1 cellular context compared by ENCODE assay signal in the genomic region with DNA sequence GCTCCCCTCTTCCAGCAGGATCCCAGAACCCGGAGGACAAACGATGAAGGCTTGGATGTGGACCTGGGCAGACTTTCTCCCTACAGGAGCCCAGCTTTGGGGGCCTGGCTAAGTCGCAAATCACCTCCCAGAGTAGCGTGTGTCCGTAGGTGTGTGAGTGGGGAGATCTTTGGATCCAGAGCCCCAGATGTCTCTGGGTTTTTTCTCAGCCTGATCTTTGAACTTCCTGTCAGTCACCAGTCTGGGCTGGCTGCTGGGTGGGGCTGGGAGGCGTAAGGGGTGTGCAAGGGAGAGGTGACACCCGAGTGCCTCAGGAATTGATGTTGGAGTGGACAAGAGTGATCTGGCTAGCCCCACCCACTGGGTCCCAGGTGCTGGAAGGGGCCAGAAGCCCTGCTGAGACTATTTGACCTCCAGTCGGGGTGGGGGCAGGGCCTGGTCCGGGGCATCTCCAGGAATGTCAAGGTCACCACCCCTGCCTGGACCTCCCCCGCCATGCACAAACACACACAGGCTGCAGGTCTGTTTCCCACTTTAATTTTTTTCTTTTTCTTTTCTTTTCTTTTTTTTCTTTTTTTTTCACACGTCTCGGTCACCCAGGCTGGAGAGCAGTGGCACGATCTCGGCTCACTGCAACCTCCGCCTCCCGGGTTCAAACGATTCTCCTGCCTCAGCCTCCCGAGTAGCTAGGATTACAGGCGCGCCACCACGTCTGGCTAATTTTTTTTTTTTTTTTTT.
TF ChIP-seq lines count a peak whose summit lies in the region.

Gene MOGAT3 (minus strand): TSS at position 175 of the 738 bp plus-strand sequence. CDS start 182 bp downstream, outside the sequence.

TF ChIP-seq in HepG2, 621 proteins besides CTCF, POLR2A, EP300 and RAD21 (continued from another document and continues in another):
- TF ChIP-seq ZNF280D (CRISPR knock-in tag; IDR thresholded peaks at IDR 0.05) (no peak; the same call in none of the 2 replicates), ELF4 (CRISPR knock-in tag; IDR thresholded peaks at IDR 0.05; ENCODE audit: borderline replicate concordance) (0 out of 2 replicates have a peak, but pooled peaks have one; percentile 67), MIER3 (CRISPR knock-in tag; IDR thresholded peaks at IDR 0.05; ENCODE audit: borderline replicate concordance) (peak; percentile 80; the same call in 1 of the 2 replicates), ZBTB37 (CRISPR knock-in tag; IDR thresholded peaks at IDR 0.05) (0 out of 2 replicates have a peak, but pooled peaks have one; percentile 46), FLYWCH1 (CRISPR knock-in tag; IDR thresholded peaks at IDR 0.05) (no peak), KLF15 (CRISPR knock-in tag; IDR thresholded peaks at IDR 0.05; ENCODE audit: borderline replicate concordance) (no peak; the same call in 1 of the 2 replicates), KDM5A (IDR thresholded peaks at IDR 0.05; ENCODE audit: borderline replicate concordance, low read length) (peak; percentile 74; the same call in 1 of the 2 replicates), FOXA1 (IDR thresholded peaks at IDR 0.05) (no peak), FOXA1 (CRISPR knock-in tag; IDR thresholded peaks at IDR 0.05) (peak; percentile 51), ZNF207 (IDR thresholded peaks at IDR 0.05; ENCODE audit: borderline replicate concordance) (no peak), ZNF589 (CRISPR knock-in tag; conservative IDR thresholded peaks at IDR 0.05) (no peak), SAP130 (CRISPR knock-in tag; IDR thresholded peaks at IDR 0.05; ENCODE audit: low read depth) (peak; percentile 93), EHMT2 (IDR thresholded peaks at IDR 0.05; ENCODE audit: borderline replicate concordance, low read depth, low read length) (no peak), RFX1 (IDR thresholded peaks at IDR 0.05) (no peak), ZNF431 (CRISPR knock-in tag; IDR thresholded peaks at IDR 0.05; ENCODE audit: borderline replicate concordance, low read depth) (no peak), CREM (IDR thresholded peaks at IDR 0.05) (peak; percentile 76), CREM (CRISPR knock-in tag; IDR thresholded peaks at IDR 0.05) (0 out of 2 replicates have a peak, but pooled peaks have one; percentile 8), CHD2 (IDR thresholded peaks at IDR 0.05; ENCODE audit: low read depth, low read length) (peak; percentile 53), ZNF383 (CRISPR knock-in tag; IDR thresholded peaks at IDR 0.05; ENCODE audit: borderline replicate concordance) (no peak), GATAD1 (CRISPR knock-in tag; IDR thresholded peaks at IDR 0.05) (peak; percentile 51; the same call in 1 of the 2 replicates), ARID4A (CRISPR knock-in tag; IDR thresholded peaks at IDR 0.05; ENCODE audit: borderline replicate concordance) (peak; percentile 69), ZNF143 (CRISPR knock-in tag; IDR thresholded peaks at IDR 0.05) (no peak), ZNF318 (CRISPR knock-in tag; IDR thresholded peaks at IDR 0.05) (peak; percentile 83; the same call in 1 of the 2 replicates), MXI1 (IDR thresholded peaks at IDR 0.05; ENCODE audit: borderline replicate concordance, low read depth, low read length) (peak; percentile 60; the same call in 1 of the 3 replicates)
- TF ChIP-seq, protein P1, sequence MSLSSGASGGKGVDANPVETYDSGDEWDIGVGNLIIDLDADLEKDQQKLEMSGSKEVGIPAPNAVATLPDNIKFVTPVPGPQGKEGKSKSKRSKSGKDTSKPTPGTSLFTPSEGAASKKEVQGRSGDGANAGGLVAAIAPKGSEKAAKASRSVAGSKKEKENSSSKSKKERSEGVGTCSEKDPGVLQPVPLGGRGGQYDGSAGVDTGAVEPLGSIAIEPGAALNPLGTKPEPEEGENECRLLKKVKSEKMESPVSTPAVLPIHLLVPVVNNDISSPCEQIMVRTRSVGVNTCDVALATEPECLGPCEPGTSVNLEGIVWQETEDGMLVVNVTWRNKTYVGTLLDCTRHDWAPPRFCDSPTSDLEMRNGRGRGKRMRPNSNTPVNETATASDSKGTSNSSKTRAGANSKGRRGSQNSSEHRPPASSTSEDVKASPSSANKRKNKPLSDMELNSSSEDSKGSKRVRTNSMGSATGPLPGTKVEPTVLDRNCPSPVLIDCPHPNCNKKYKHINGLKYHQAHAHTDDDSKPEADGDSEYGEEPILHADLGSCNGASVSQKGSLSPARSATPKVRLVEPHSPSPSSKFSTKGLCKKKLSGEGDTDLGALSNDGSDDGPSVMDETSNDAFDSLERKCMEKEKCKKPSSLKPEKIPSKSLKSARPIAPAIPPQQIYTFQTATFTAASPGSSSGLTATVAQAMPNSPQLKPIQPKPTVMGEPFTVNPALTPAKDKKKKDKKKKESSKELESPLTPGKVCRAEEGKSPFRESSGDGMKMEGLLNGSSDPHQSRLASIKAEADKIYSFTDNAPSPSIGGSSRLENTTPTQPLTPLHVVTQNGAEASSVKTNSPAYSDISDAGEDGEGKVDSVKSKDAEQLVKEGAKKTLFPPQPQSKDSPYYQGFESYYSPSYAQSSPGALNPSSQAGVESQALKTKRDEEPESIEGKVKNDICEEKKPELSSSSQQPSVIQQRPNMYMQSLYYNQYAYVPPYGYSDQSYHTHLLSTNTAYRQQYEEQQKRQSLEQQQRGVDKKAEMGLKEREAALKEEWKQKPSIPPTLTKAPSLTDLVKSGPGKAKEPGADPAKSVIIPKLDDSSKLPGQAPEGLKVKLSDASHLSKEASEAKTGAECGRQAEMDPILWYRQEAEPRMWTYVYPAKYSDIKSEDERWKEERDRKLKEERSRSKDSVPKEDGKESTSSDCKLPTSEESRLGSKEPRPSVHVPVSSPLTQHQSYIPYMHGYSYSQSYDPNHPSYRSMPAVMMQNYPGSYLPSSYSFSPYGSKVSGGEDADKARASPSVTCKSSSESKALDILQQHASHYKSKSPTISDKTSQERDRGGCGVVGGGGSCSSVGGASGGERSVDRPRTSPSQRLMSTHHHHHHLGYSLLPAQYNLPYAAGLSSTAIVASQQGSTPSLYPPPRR (CRISPR knock-in tag; IDR thresholded peaks at IDR 0.05; ENCODE audit: borderline replicate concordance), result peak; percentile 91
